13 cellular contexts compared by ENCODE assay signal in genomic region chr13:75363371-75363770, GRCh38.
DNase-seq lines count a peak whose midpoint lies in the region; ATAC-seq, FAIRE-seq and TF ChIP-seq lines count a peak whose summit lies in the region.
"Had no signal": no experiment of that assay in that cellular context is flagged by ENCODE, and none has a peak within 500 bp of the region (broad histone marks: within the 10 kb centered on the region; RNA-seq: fewer than 3 reads in every experiment).

No MANE protein-coding gene starts in this region.

- DNase-seq in left ventricle myocardium inferior (no peak), Right ventricle myocardium superior (no peak), endothelial cell of umbilical vein (ENCODE audit: low read depth, low spot score) (no peak), SK-N-DZ (ENCODE audit: low spot score) (no peak), HuH-7 (ENCODE audit: low spot score) (no peak)
- no peak for DNase-seq in stimulated activated CD4-positive, alpha-beta T cell treated with anti-CD3 and anti-CD28 coated beads, Interleukin-4, amount 100 ng/mL, for 4 hours
- DNase-seq: CD8-positive, alpha-beta memory T cell; NCI-H146; NCI-H2227 treated with DMSO at 0.1 percent for 48 hours; NCI-H526; SK-N-SH had no signal

- H3K27ac ChIP-seq in left ventricle myocardium inferior (replicated peaks) (peak overlapping the region; percentile 29), endothelial cell of umbilical vein (ENCODE audit: insufficient read depth, low read depth, low read length) (no peak overlapping the region)

- H3K36me3 ChIP-seq in left ventricle myocardium inferior, result peaks cover 10% of the 10 kb centered on the region
- peaks cover 0 to 12% of the 10 kb centered on the region in 2 experiments for H3K36me3 ChIP-seq in endothelial cell of umbilical vein (ENCODE audit: control insufficient read depth in 2 of 2, extremely low read depth in 1 of 2, insufficient read depth in 2 of 2, low read length in 2 of 2)

- H3K27me3 ChIP-seq in left ventricle myocardium inferior (ENCODE audit: low read depth), result no peaks in the 10 kb centered on the region
- no peaks in the 10 kb centered on the region for H3K27me3 ChIP-seq in endothelial cell of umbilical vein (ENCODE audit: control insufficient read depth in 2 of 2, insufficient read depth in 2 of 2, low read length in 2 of 2)

- H3K4me1 ChIP-seq in left ventricle myocardium inferior, result peaks cover 64% of the 10 kb centered on the region
- H3K4me1 ChIP-seq in endothelial cell of umbilical vein (ENCODE audit: control insufficient read depth, extremely low read depth, insufficient read depth, low read length), result peaks cover 41% of the 10 kb centered on the region

- POLR2A ChIA-PET in endothelial cell of umbilical vein (lab: Charles Lee), result no interaction called here

- ATAC-seq in Right ventricle myocardium superior (ENCODE audit: poor library complexity) (no peak), GM21423 (IDR thresholded peaks at IDR 0.05; ENCODE audit: unreplicated experiment) (peak; percentile 17)
- ATAC-seq: GM23338 had no signal

- H3K4me2 ChIP-seq in endothelial cell of umbilical vein (ENCODE audit: insufficient read depth, low read length), result peak overlapping the region; percentile 8
- H3K4me2 ChIP-seq: GM23338, SK-N-SH had no signal

- intact Hi-C loops in left ventricle myocardium inferior (cut with micrococcal nuclease), result no loop called here
- intact Hi-C loops in Right ventricle myocardium superior (cut with DNase I), result no loop called here
- intact Hi-C loops in endothelial cell of umbilical vein (cut with micrococcal nuclease), result no loop called here

- TF ChIP-seq CTCF in left ventricle myocardium inferior (IDR thresholded peaks at IDR 0.05; ENCODE audit: borderline replicate concordance) (no peak), endothelial cell of umbilical vein (IDR thresholded peaks at IDR 0.05; ENCODE audit: extremely low read depth in 1 of 2, insufficient read depth in 1 of 2, low read depth in 1 of 2, low read length in 2 of 2) (no peak)

- no peaks in the 10 kb centered on the region for H4K20me1 ChIP-seq in endothelial cell of umbilical vein (replicated peaks; ENCODE audit: control insufficient read depth, extremely low read depth, insufficient read depth, low read length)

- H3K9me3 ChIP-seq in left ventricle myocardium inferior (replicated peaks) (no peaks in the 10 kb centered on the region), endothelial cell of umbilical vein (replicated peaks; ENCODE audit: control insufficient read depth, insufficient read depth, low read length) (no peaks in the 10 kb centered on the region)
- H3K9me3 ChIP-seq: SK-N-SH had no signal

- no peak overlapping the region for H3K9ac ChIP-seq in endothelial cell of umbilical vein (replicated peaks; ENCODE audit: extremely low read depth, insufficient read depth, low read length)
- H3K9ac ChIP-seq: SK-N-SH had no signal

- H3K9me1 ChIP-seq in endothelial cell of umbilical vein (replicated peaks; ENCODE audit: control insufficient read depth, extremely low read depth, insufficient read depth, low read length), result no peaks in the 10 kb centered on the region

- no TSS peak for BruUV-seq in endothelial cell of umbilical vein (replicated peaks; lab: Mats Ljungman, UMichigan)

- peaks cover 76% of the 10 kb centered on the region for H3K79me2 ChIP-seq in endothelial cell of umbilical vein (ENCODE audit: control insufficient read depth, insufficient read depth, low read length)

- no peak for FAIRE-seq in endothelial cell of umbilical vein (lab: Jason Lieb, UNC)

- no peak for TF ChIP-seq POLR2A in endothelial cell of umbilical vein (IDR thresholded peaks at IDR 0.05; ENCODE audit: low read depth, low read length)

- CTCF ChIA-PET in endothelial cell of umbilical vein (lab: Charles Lee), result interaction anchor here (1.4 to 5.1 kb wide), 2 partner anchors 11 to 119 kb away, joined by 3 to 51 read pairs; partner anchors contain the start of gene TBC1D4

- H2AFZ ChIP-seq in endothelial cell of umbilical vein (ENCODE audit: low read depth, low read length), result no peak overlapping the region
- H2AFZ ChIP-seq: GM23338 had no signal

- dilution Hi-C loops in endothelial cell of umbilical vein (cut with MboI; ENCODE audit: extremely low pct_ligation_motif_present, low sequenced_read_pairs), result no loop called here

- H3K4me3 ChIP-seq in left ventricle myocardium inferior, result no peak overlapping the region
- no peak overlapping the region for H3K4me3 ChIP-seq in endothelial cell of umbilical vein (replicated peaks in 1 of 3; ENCODE audit: insufficient read depth in 1 of 3, low read depth in 1 of 3, low read length in 3 of 3)
- H3K4me3 ChIP-seq: GM23338 had no signal

TF ChIP-seq in endothelial cell of umbilical vein, 7 proteins besides CTCF, POLR2A, EP300 and RAD21:
- no peak for TF ChIP-seq GATA2 (IDR thresholded peaks at IDR 0.05; ENCODE audit: insufficient read depth, insufficient read length, low read depth, low read length)
- TF ChIP-seq MYC (IDR thresholded peaks at IDR 0.05; ENCODE audit: low read depth, low read length), result no peak
- no peak for TF ChIP-seq POLR2AphosphoS5 (IDR thresholded peaks at IDR 0.05; ENCODE audit: insufficient read depth, low read depth, low read length)
- no peak for TF ChIP-seq JUN (IDR thresholded peaks at IDR 0.05; ENCODE audit: borderline replicate concordance, insufficient read depth, insufficient read length, low read depth)
- TF ChIP-seq EZH2 (IDR thresholded peaks at IDR 0.05; ENCODE audit: borderline replicate concordance, low read depth, low read length, severe bottlenecking), result no peak
TF ChIP-seq in endothelial cell of umbilical vein: peak in this region for 0.
